ENCODE assay signal across 9 cellular contexts in the genomic region with DNA sequence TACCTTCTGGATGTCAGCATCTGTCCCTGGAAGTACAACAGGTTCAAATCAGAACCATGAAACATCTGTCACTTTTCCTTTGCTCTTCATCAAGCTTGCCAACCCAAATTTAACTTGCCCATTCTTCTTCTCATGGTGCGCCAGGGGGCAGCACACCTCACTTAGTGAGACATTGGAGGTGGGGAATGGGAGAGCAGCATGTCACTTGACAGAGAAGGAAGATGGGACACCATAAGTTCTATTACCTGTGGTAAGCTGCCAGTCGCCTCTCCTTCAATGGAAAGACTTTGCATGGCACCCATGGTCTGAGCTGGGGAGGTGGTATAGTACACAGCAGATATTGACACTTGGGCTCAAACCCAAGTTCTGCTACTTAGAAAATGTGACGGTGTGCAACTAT. TPM values are rescaled to one million over a fixed set of nuclear protein-coding genes. Genes with fewer than 3 reads are reported as not detected.
A peak's percentile ranks its signal among the peaks of the same experiment; 100 is the strongest.
DNase-seq lines count a peak whose midpoint lies in the region; ATAC-seq and TF ChIP-seq lines count a peak whose summit lies in the region.
"Had no signal": no experiment of that assay in that cellular context is flagged by ENCODE, and none has a peak within 500 bp of the region (broad histone marks: within the 10 kb centered on the region; RNA-seq: fewer than 3 reads in every experiment).

No MANE protein-coding gene starts in this region.

- H3K4me3 Mint-ChIP-seq in WTC11 = no peak overlapping the region

- TF ChIP-seq CTCF in WTC11 (IDR thresholded peaks at IDR 0.05) = peak; percentile 42; the same call in 1 of the 2 replicates

- H3K4me1 Mint-ChIP-seq in WTC11 = peaks cover 8% of the 10 kb centered on the region; the same call in 1 of the 2 replicates

- CTCF ChIA-PET in HEK293T (lab: Yijun Ruan, JAX) (interaction anchor here (0.6 to 2.2 kb wide), 7 partner anchors 10 to 353 kb away, joined by 3 to 8 read pairs (median 4); no protein-coding TSS in a partner anchor), WTC11 (lab: Charles Lee) (interaction anchor here (0.6 to 8.9 kb wide), 26 partner anchors 8 to 353 kb away, joined by 3 to 76 read pairs (median 4); a partner anchor contains a TSS)

- ATAC-seq in WTC11 (peak; percentile 10; the same call in 1 of the 2 replicates), HG03280 (IDR thresholded peaks at IDR 0.05; ENCODE audit: unreplicated experiment) (no peak), HG02973 (IDR thresholded peaks at IDR 0.05; ENCODE audit: unreplicated experiment) (no peak), HG02981 (IDR thresholded peaks at IDR 0.05; ENCODE audit: unreplicated experiment) (no peak)
- ATAC-seq: activated CD4-positive, CD25-positive, alpha-beta regulatory T cell treated with anti-CD3 and anti-CD28 coated beads, Interleukin-2, amount 50 U/mL, for 24 hours had no signal

- no peaks in the 10 kb centered on the region for H3K9me3 Mint-ChIP-seq in WTC11

- no peak overlapping the region for H3K27ac Mint-ChIP-seq in WTC11

- no peaks in the 10 kb centered on the region for H3K36me3 Mint-ChIP-seq in WTC11

- H3K27me3 Mint-ChIP-seq in WTC11 (ENCODE audit: low read depth) = no peaks in the 10 kb centered on the region

- POLR2A ChIA-PET in HEK293T (lab: Yijun Ruan, JAX) = interaction anchor here (0.8 kb wide), 1 partner anchor 34 kb away, joined by 3 read pairs; no protein-coding TSS in a partner anchor
- POLR2A ChIA-PET in WTC11 (lab: Charles Lee) = no interaction called here

- DNase-seq in DMS53 (lab: John Stamatoyannopoulos, UW) (peak; percentile 31), DMS53 treated with DMSO at 0.1 percent for 48 hours (lab: John Stamatoyannopoulos, UW; ENCODE audit: unreplicated experiment) (no peak), HEK293T (ENCODE audit: extremely low spot score) (peak; percentile 31), WTC11 (ENCODE audit: low spot score) (no peak), left kidney (ENCODE audit: low read depth, low spot score) (peak; percentile 71)

TF ChIP-seq in HEK293T, 16 proteins besides CTCF, POLR2A, EP300 and RAD21:
- TF ChIP-seq FOXA1 (IDR thresholded peaks at IDR 0.05) (no peak), L3MBTL2 (conservative IDR thresholded peaks at IDR 0.05) (no peak), HDGF (IDR thresholded peaks at IDR 0.05; ENCODE audit: borderline replicate concordance) (no peak), ELF4 (IDR thresholded peaks at IDR 0.05) (no peak), FOXK2 (IDR thresholded peaks at IDR 0.05) (no peak), SUZ12 (IDR thresholded peaks at IDR 0.05) (no peak), LEF1 (IDR thresholded peaks at IDR 0.05; ENCODE audit: borderline replicate concordance) (no peak), ARNT (IDR thresholded peaks at IDR 0.05) (no peak), FOXM1 (IDR thresholded peaks at IDR 0.05; ENCODE audit: borderline replicate concordance) (no peak), CTBP1 (IDR thresholded peaks at IDR 0.05; ENCODE audit: borderline replicate concordance) (no peak), BHLHE40 (IDR thresholded peaks at IDR 0.05; ENCODE audit: borderline replicate concordance) (no peak)
- TF ChIP-seq, protein P1, sequence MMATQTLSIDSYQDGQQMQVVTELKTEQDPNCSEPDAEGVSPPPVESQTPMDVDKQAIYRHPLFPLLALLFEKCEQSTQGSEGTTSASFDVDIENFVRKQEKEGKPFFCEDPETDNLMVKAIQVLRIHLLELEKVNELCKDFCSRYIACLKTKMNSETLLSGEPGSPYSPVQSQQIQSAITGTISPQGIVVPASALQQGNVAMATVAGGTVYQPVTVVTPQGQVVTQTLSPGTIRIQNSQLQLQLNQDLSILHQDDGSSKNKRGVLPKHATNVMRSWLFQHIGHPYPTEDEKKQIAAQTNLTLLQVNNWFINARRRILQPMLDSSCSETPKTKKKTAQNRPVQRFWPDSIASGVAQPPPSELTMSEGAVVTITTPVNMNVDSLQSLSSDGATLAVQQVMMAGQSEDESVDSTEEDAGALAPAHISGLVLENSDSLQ (IDR thresholded peaks at IDR 0.05) = no peak
TF ChIP-seq in HEK293T: peak in this region for 0.

TF ChIP-seq in WTC11, 78 proteins besides CTCF, POLR2A, EP300 and RAD21:
- TF ChIP-seq ESRRA (CRISPR knock-in tag; IDR thresholded peaks at IDR 0.05; ENCODE audit: borderline replicate concordance) (no peak), TEAD1 (CRISPR knock-in tag; IDR thresholded peaks at IDR 0.05) (no peak)

RNA-seq across cellular contexts. Expression of a gene that starts 2.9 kb away (rescaled TPM):
- total RNA-seq in WTC11 (2021) = 10.0 to 13.6 TPM (median 11.8 TPM) in 3 replicates

Comparison
In these comparisons a context has a peak if more than half of its experiments do, and no peak if none do; other contexts are left out.
1. DNase-seq: peak in DMS53 (single experiment), HEK293T (single experiment) and left kidney (single experiment); none in DMS53 treated with DMSO at 0.1 percent for 48 hours (single experiment) and WTC11 (single experiment).